25 cellular contexts compared by ENCODE assay signal in the genomic region with DNA sequence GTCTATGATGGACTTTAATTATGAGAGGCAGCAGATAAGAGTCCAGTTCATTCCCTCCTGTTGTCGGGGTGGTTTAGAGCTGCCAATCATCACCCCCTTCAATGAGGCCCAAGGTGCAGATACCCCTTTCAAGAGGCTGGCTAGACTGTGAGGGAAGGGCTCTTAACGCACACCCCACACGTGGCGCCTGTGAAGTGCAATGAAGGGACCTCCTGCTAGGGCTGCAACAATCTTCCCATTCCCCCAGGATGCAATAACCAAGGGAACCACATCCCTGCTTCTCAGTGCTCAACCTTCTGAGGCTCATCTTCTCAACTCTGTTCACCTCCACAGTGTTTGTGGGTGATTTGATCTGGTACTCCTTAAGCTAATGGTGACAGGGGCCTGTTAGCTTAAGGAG. TPM values are rescaled to one million over a fixed set of nuclear protein-coding genes. Genes with fewer than 3 reads are reported as not detected.
"Had no signal": no experiment of that assay in that cellular context is flagged by ENCODE, and none has a peak within 500 bp of the region (broad histone marks: within the 10 kb centered on the region; RNA-seq: fewer than 3 reads in every experiment).

No MANE protein-coding gene starts in this region.

- H3K36me3 ChIP-seq: cardiac muscle cell, SJSA1 had no signal

- FAIRE-seq: K562, RCC 7860 had no signal

- ATAC-seq: activated CD8-positive, alpha-beta T cell treated with anti-CD3 and anti-CD28 coated beads, Interleukin-2, amount 10 ng/mL, durations not matched to agents 7 days and 5 days; body of pancreas; K562; PC-3; WTC11 had no signal

- H3K27me3 ChIP-seq: body of pancreas, cardiac muscle cell, SJSA1 had no signal

- H3K27ac ChIP-seq: body of pancreas, cardiac muscle cell, SJSA1 had no signal

- H3K4me3 ChIP-seq: body of pancreas, cardiac muscle cell, K562, SJSA1 had no signal

- H3K9me3 ChIP-seq: body of pancreas, SJSA1 had no signal

- H3K4me1 ChIP-seq: body of pancreas, SJSA1 had no signal

- DNase-seq: activated CD4-positive, alpha-beta T cell treated with anti-CD3 and anti-CD28 coated beads for 48 hours; activated CD4-positive, alpha-beta T cell treated with anti-CD3 and anti-CD28 coated beads, Interleukin-2, amount 50 U/mL, for 4 hours; activated CD4-positive, CD25-positive, alpha-beta regulatory T cell treated with anti-CD3 and anti-CD28 coated beads, Interleukin-2, amount 50 U/mL, for 72 hours; activated CD8-positive, alpha-beta memory T cell treated with anti-CD3 and anti-CD28 coated beads, Interleukin-2, amount 50 U/mL, for 48 hours; activated CD8-positive, alpha-beta T cell treated with anti-CD3 and anti-CD28 coated beads, Interleukin-2, amount 10 ng/mL, durations not matched to agents 7 days and 5 days; activated effector memory CD4-positive, alpha-beta T cell treated with Interleukin-2 at 50 U/mL for 16 hours; activated naive CD4-positive, alpha-beta T cell; activated T-cell treated with anti-CD3 and anti-CD28 coated beads, Interleukin-2, amount 50 U/mL, for 1 hour; aorta; body of pancreas; Karpas-422; MM.1S; NCI-H1105; NCI-H146; NCI-H187 treated with DMSO at 0.1 percent for 48 hours; NCI-H446; NCI-H524; PC-3; SHP77; T-helper 9 cell had no signal

RNA-seq across cellular contexts. Expression of a gene that starts 19.0 kb away (rescaled TPM):
- total RNA-seq: activated CD8-positive, alpha-beta T cell treated with anti-CD3 and anti-CD28 coated beads, Interleukin-2, amount 10 ng/mL, durations not matched to agents 7 days and 5 days; SJSA1 had no signal
- polyA plus RNA-seq: K562 had no signal
